Comparison of ENCODE assay signal across 27 cellular contexts in the genomic region with DNA sequence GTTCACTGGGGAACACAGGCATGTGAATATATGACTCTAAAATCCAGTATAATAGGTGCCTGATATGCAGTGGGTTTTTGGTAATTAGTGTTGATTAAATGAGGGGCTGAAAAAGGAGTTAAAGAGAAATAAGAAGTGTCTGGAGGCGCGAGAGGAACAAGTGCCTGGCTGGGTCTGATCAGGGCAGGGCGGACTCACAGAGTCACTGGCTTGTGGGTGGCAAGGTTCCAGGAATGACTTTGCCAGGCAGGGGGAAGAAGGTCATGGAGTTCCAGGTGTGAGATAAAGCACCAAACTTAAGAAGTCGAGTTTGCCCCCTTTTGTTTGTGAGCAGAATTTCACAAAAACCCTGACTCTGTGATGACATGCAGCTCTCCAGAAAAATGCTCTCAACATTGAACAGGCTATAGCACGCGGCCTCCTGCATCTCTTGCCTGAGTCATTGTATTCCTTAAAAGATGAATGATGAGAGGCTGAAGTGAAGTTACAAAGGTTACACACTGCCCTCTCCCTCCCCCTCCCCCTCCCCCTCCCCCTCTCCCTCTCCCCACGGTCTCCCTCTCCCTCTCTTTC.
"Had no signal": no experiment of that assay in that cellular context is flagged by ENCODE, and none has a peak within 500 bp of the region (broad histone marks: within the 10 kb centered on the region; RNA-seq: fewer than 3 reads in every experiment).

No MANE protein-coding gene starts in this region.

- H3K36me3 Mint-ChIP-seq: activated CD4-positive, alpha-beta memory T cell treated with anti-CD3 and anti-CD28 coated beads for 36 hours; activated naive CD8-positive, alpha-beta T cell; IgD-negative memory B cell had no signal

- H3K9me3 Mint-ChIP-seq: activated CD4-positive, alpha-beta memory T cell treated with anti-CD3 and anti-CD28 coated beads for 36 hours; activated T-helper 17 cell treated with anti-CD3 and anti-CD28 coated beads, Interleukin-2, amount 50 U/mL, for 72 hours; IgD-negative memory B cell had no signal

- H3K4me3 Mint-ChIP-seq: activated CD4-positive, alpha-beta memory T cell treated with anti-CD3 and anti-CD28 coated beads for 36 hours; activated CD4-positive, alpha-beta T cell treated with anti-CD3 and anti-CD28 coated beads, Interleukin-2, amount 10 ng/mL, durations not matched to agents 7 days and 5 days; activated naive CD4-positive, alpha-beta T cell treated with anti-CD3 and anti-CD28 coated beads for 36 hours; activated naive CD8-positive, alpha-beta T cell; activated T-cell treated with anti-CD3 and anti-CD28 coated beads, Interleukin-2, amount 50 U/mL, for 4 hours; activated T-helper 17 cell treated with anti-CD3 and anti-CD28 coated beads, Interleukin-2, amount 50 U/mL, for 72 hours; IgD-negative memory B cell had no signal

- DNase-seq: activated CD4-positive, alpha-beta memory T cell treated with anti-CD3 and anti-CD28 coated beads for 36 hours; activated CD4-positive, alpha-beta T cell treated with anti-CD3 and anti-CD28 coated beads, Interleukin-2, amount 10 ng/mL, durations not matched to agents 7 days and 5 days; activated CD4-positive, CD25-positive, alpha-beta regulatory T cell; activated CD8-positive, alpha-beta memory T cell treated with anti-CD3 and anti-CD28 coated beads for 24 hours; activated gamma-delta T cell; activated naive CD4-positive, alpha-beta T cell treated with anti-CD3 and anti-CD28 coated beads for 36 hours; activated T-cell treated with anti-CD3 and anti-CD28 coated beads, Interleukin-2, amount 50 U/mL, for 4 hours; KG1; NCI-H1048; NCI-H146; NCI-H187 treated with DMSO at 0.1 percent for 48 hours; NCI-H2171; NCI-H2227 treated with DMSO at 0.1 percent for 48 hours; NCI-H446 treated with DMSO at 0.1 percent for 48 hours; NCI-H526; NCI-H774; OCI-M1; Right ventricle myocardium superior; RPMI8226; SJCRH30; SK-N-SH; T-helper 1 cell had no signal

- H3K4me3 ChIP-seq: SJCRH30 had no signal

- H3K27me3 Mint-ChIP-seq: activated CD4-positive, alpha-beta memory T cell treated with anti-CD3 and anti-CD28 coated beads for 36 hours; activated CD4-positive, alpha-beta T cell treated with anti-CD3 and anti-CD28 coated beads, Interleukin-2, amount 10 ng/mL, durations not matched to agents 7 days and 5 days; activated naive CD8-positive, alpha-beta T cell; activated T-helper 17 cell treated with anti-CD3 and anti-CD28 coated beads, Interleukin-2, amount 50 U/mL, for 72 hours had no signal

- H3K4me1 Mint-ChIP-seq: activated CD4-positive, alpha-beta T cell treated with anti-CD3 and anti-CD28 coated beads, Interleukin-2, amount 10 ng/mL, durations not matched to agents 7 days and 5 days; activated T-helper 17 cell treated with anti-CD3 and anti-CD28 coated beads, Interleukin-2, amount 50 U/mL, for 72 hours; IgD-negative memory B cell had no signal

- H3K4me2 ChIP-seq: SK-N-SH had no signal

- H3K27ac Mint-ChIP-seq: activated CD4-positive, alpha-beta memory T cell treated with anti-CD3 and anti-CD28 coated beads for 36 hours; activated CD4-positive, alpha-beta T cell treated with anti-CD3 and anti-CD28 coated beads, Interleukin-2, amount 10 ng/mL, durations not matched to agents 7 days and 5 days; activated naive CD4-positive, alpha-beta T cell treated with anti-CD3 and anti-CD28 coated beads for 36 hours; activated naive CD8-positive, alpha-beta T cell; activated T-helper 17 cell treated with anti-CD3 and anti-CD28 coated beads, Interleukin-2, amount 50 U/mL, for 72 hours; IgD-negative memory B cell had no signal

- H3K27ac ChIP-seq: SJCRH30, VCaP had no signal

- H3K36me3 ChIP-seq: SJCRH30 had no signal

- ATAC-seq: activated T-cell treated with anti-CD3 and anti-CD28 coated beads, Interleukin-2, amount 50 U/mL, for 4 hours; activated T-helper 17 cell treated with anti-CD3 and anti-CD28 coated beads, Interleukin-2, amount 50 U/mL, for 72 hours; Panc1 had no signal

- H3K9me3 ChIP-seq: SK-N-SH had no signal

- H3K27me3 ChIP-seq: SJCRH30 had no signal
